19 cellular contexts compared by ENCODE assay signal in genomic region chr17:2560658-2561057, GRCh38.
"Had no signal": no experiment of that assay in that cellular context is flagged by ENCODE, and none has a peak within 500 bp of the region (broad histone marks: within the 10 kb centered on the region; RNA-seq: fewer than 3 reads in every experiment).

No MANE protein-coding gene starts in this region.

- H3K4me3 ChIP-seq: heart left ventricle, ovary, smooth muscle cell, suprapubic skin, thyroid gland had no signal

- H3K36me3 Mint-ChIP-seq: mesothelial cell of epicardium; natural killer cell; stimulated activated effector memory CD8-positive, alpha-beta T cell treated with anti-CD3 and anti-CD28 coated beads, Interleukin-12 subunit alpha, Interleukin-12 subunit beta, amount 100 ng/mL, for 72 hours; type B pancreatic cell had no signal

- H3K27ac Mint-ChIP-seq: effector memory CD8-positive, alpha-beta T cell; mesothelial cell of epicardium; natural killer cell; stimulated activated effector memory CD8-positive, alpha-beta T cell treated with anti-CD3 and anti-CD28 coated beads, Interleukin-12 subunit alpha, Interleukin-12 subunit beta, amount 100 ng/mL, for 72 hours; type B pancreatic cell had no signal

- H3K27me3 Mint-ChIP-seq: type B pancreatic cell had no signal

- H3K9me3 ChIP-seq: ovary, suprapubic skin, thyroid gland had no signal

- H3K27ac ChIP-seq: ovary, suprapubic skin, thyroid gland had no signal

- H3K36me3 ChIP-seq: heart left ventricle, ovary, suprapubic skin, thyroid gland had no signal

- H3K27me3 ChIP-seq: heart left ventricle, ovary, suprapubic skin, thyroid gland had no signal

- H3K4me3 Mint-ChIP-seq: central memory CD8-positive, alpha-beta T cell; effector memory CD8-positive, alpha-beta T cell; mesothelial cell of epicardium; natural killer cell; neural crest cell; stimulated activated effector memory CD8-positive, alpha-beta T cell treated with anti-CD3 and anti-CD28 coated beads, Interleukin-12 subunit alpha, Interleukin-12 subunit beta, amount 100 ng/mL, for 72 hours; type B pancreatic cell had no signal

- DNase-seq: cortex of kidney; effector memory CD8-positive, alpha-beta T cell; heart left ventricle; hippocampal formation; natural killer cell; nucleus accumbens; ovary; right cardiac atrium; stimulated activated CD4-positive, alpha-beta T cell treated with anti-CD3 and anti-CD28 coated beads, Interleukin-4, amount 100 ng/mL, for 1 hour; stimulated activated CD8-positive, alpha-beta memory T cell treated with anti-CD3 and anti-CD28 coated beads, Interleukin-4, amount 100 ng/mL, for 48 hours; stimulated activated naive CD8-positive, alpha-beta T cell treated with anti-CD3 and anti-CD28 coated beads, Interleukin-15, Interleukin-2, amounts not matched to agents 100 U/mL and 50 U/mL, for 24 hours; thyroid gland had no signal

- H3K9me3 Mint-ChIP-seq: central memory CD8-positive, alpha-beta T cell; effector memory CD8-positive, alpha-beta T cell; mesothelial cell of epicardium; natural killer cell; stimulated activated effector memory CD8-positive, alpha-beta T cell treated with anti-CD3 and anti-CD28 coated beads, Interleukin-12 subunit alpha, Interleukin-12 subunit beta, amount 100 ng/mL, for 72 hours; type B pancreatic cell had no signal

- H3K4me1 ChIP-seq: heart left ventricle, thyroid gland had no signal

- H3K4me2 ChIP-seq: smooth muscle cell had no signal
